Comparison of ENCODE assay signal across 7 cellular contexts in the genomic region with DNA sequence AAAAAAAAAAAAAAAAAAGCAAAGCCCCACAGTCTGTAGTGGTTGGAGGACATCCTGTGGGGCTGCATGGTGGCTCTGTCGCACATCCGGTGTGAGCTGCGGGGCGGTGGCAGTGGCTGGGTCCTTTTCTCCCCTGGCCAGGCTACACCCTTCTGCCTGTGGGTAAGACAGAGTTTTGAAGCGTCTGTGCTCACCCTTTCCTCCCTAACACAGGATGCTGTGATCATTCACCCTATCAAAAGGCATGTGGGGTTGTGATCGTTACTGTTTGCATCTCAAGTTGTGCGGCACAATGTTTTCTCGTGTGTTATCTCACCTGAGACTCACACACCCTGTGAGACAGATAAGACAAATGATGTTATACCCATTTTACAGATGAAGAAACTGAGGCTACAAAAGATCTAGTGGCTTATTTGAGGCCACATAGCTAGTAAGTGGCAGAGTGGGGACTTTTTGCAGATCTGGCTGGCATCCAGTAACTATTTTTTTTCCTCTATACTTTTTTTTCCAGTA. TPM values are rescaled to one million over a fixed set of nuclear protein-coding genes. Genes with fewer than 3 reads are reported as not detected.
DNase-seq lines count a peak whose midpoint lies in the region; ATAC-seq and TF ChIP-seq lines count a peak whose summit lies in the region.

No MANE protein-coding gene starts in this region.

- no peaks in the 10 kb centered on the region for H3K27me3 Mint-ChIP-seq in activated T-cell treated with anti-CD3 and anti-CD28 coated beads, Interleukin-2, amount 50 U/mL, for 72 hours (ENCODE audit: low read depth)

- H3K36me3 Mint-ChIP-seq in activated T-cell treated with anti-CD3 and anti-CD28 coated beads, Interleukin-2, amount 50 U/mL, for 72 hours (ENCODE audit: insufficient read depth in 2 of 2): peaks cover 0 to 3% of the 10 kb centered on the region in 2 donors

- no peak for TF ChIP-seq CTCF in coronary artery (IDR thresholded peaks at IDR 0.05)

- H3K27ac Mint-ChIP-seq in activated T-cell treated with anti-CD3 and anti-CD28 coated beads, Interleukin-2, amount 50 U/mL, for 72 hours: peak overlapping the region; percentile 93

- H3K27ac ChIP-seq in coronary artery: no peak overlapping the region

- peak; percentile 82 to 83 for DNase-seq in activated T-cell treated with anti-CD3 and anti-CD28 coated beads, Interleukin-2, amount 50 U/mL, for 72 hours
- peak in 2 of 3 donors; percentile 60 to 72 for DNase-seq in stimulated activated CD4-positive, alpha-beta T cell treated with anti-CD3 and anti-CD28 coated beads, TNF-alpha, amount 100 ng/mL, for 1 hour (ENCODE audit: low read depth in 3 of 3, low spot score in 1 of 3)
- no peak for DNase-seq in EL
- no peak for DNase-seq in RKO (ENCODE audit: low spot score)
- no peak for DNase-seq in coronary artery (ENCODE audit: low spot score)

- H3K4me3 ChIP-seq in coronary artery: no peak overlapping the region

- no peaks in the 10 kb centered on the region for H3K9me3 Mint-ChIP-seq in activated T-cell treated with anti-CD3 and anti-CD28 coated beads, Interleukin-2, amount 50 U/mL, for 72 hours

- peaks cover 74% of the 10 kb centered on the region for H3K4me1 Mint-ChIP-seq in activated T-cell treated with anti-CD3 and anti-CD28 coated beads, Interleukin-2, amount 50 U/mL, for 72 hours (ENCODE audit: low read depth)

- peak; percentile 85 for ATAC-seq in GM19463 (IDR thresholded peaks at IDR 0.05; ENCODE audit: unreplicated experiment)
- ATAC-seq in HG03442 (IDR thresholded peaks at IDR 0.05; ENCODE audit: unreplicated experiment): peak; percentile 85
- peak; percentile 70 to 79 for ATAC-seq in activated T-cell treated with anti-CD3 and anti-CD28 coated beads, Interleukin-2, amount 50 U/mL, for 72 hours (replicated peaks in 1 of 2)

- peak overlapping the region; percentile 36 to 58 for H3K4me3 Mint-ChIP-seq in activated T-cell treated with anti-CD3 and anti-CD28 coated beads, Interleukin-2, amount 50 U/mL, for 72 hours

RNA-seq across cellular contexts. Expression of a gene that starts 17.5 kb away (rescaled TPM):
- 100 to 1,000 TPM; 212 to 226 TPM for total RNA-seq in activated T-cell treated with anti-CD3 and anti-CD28 coated beads, Interleukin-2, amount 50 U/mL, for 72 hours

Comparison
In these comparisons a context has a peak if more than half of its experiments do, and no peak if none do; other contexts are left out.
1. DNase-seq: peak in activated T-cell treated with anti-CD3 and anti-CD28 coated beads, Interleukin-2, amount 50 U/mL, for 72 hours (2 of 2) and stimulated activated CD4-positive, alpha-beta T cell treated with anti-CD3 and anti-CD28 coated beads, TNF-alpha, amount 100 ng/mL, for 1 hour (2 of 3); none in EL (single experiment), RKO (single experiment) and coronary artery (single experiment).
2. Peak in every context shown above with its lines, with median percentiles within 50 percentile points of each other: ATAC-seq.